8 cellular contexts compared by ENCODE assay signal in genomic region chr12:1533602-1534304, GRCh38.
DNase-seq lines count a peak whose midpoint lies in the region; ATAC-seq and TF ChIP-seq lines count a peak whose summit lies in the region.

No MANE protein-coding gene starts in this region.

- intact Hi-C loops in left cardiac atrium (cut with DNase I) = no loop called here
- intact Hi-C loops in dendritic cell treated with granulocyte-macrophage colony-stimulating factor and Interleukin-4, amounts not matched to agents 40 ng/mL and 50 ng/mL, for 4 days (cut with micrococcal nuclease) = no loop called here

- H3K79me2 ChIP-seq in OCI-LY3 (ENCODE audit: low read length) = peaks cover 75% of the 10 kb centered on the region

- no peaks in the 10 kb centered on the region for H3K9me3 Mint-ChIP-seq in dendritic cell treated with granulocyte-macrophage colony-stimulating factor and Interleukin-4, amounts not matched to agents 40 ng/mL and 50 ng/mL, for 4 days

- H3K4me2 ChIP-seq in OCI-LY3 (ENCODE audit: low read length) = peak overlapping the region; percentile 84

- peaks cover 9% of the 10 kb centered on the region; the same call in 1 of the 2 replicates for H4K20me1 ChIP-seq in OCI-LY3 (ENCODE audit: insufficient read depth, low read length)

- H3K4me1 Mint-ChIP-seq in dendritic cell treated with granulocyte-macrophage colony-stimulating factor and Interleukin-4, amounts not matched to agents 40 ng/mL and 50 ng/mL, for 4 days (ENCODE audit: low read depth) = peaks cover 23% of the 10 kb centered on the region

- H3K27ac ChIP-seq in cardiac muscle cell (peak overlapping the region; percentile 99), OCI-LY3 (ENCODE audit: low read length) (peak overlapping the region; percentile 24)

- 0 out of 2 replicates have a peak overlapping the region, but pooled peaks have one; percentile 1 for H2AFZ ChIP-seq in OCI-LY3 (ENCODE audit: low read depth, low read length)

- H3K27ac Mint-ChIP-seq in dendritic cell treated with granulocyte-macrophage colony-stimulating factor and Interleukin-4, amounts not matched to agents 40 ng/mL and 50 ng/mL, for 4 days = no peak overlapping the region

- no peaks in the 10 kb centered on the region for H3K9me3 ChIP-seq in cardiac muscle cell (ENCODE audit: low read depth)
- H3K9me3 ChIP-seq in OCI-LY3 (ENCODE audit: insufficient read depth, low read length) = no peaks in the 10 kb centered on the region

- H3K27me3 ChIP-seq in cardiac muscle cell = peaks cover 7% of the 10 kb centered on the region
- H3K27me3 ChIP-seq in OCI-LY3 (ENCODE audit: low read depth, low read length) = peaks cover 8% of the 10 kb centered on the region

- no peaks in the 10 kb centered on the region for H3K36me3 Mint-ChIP-seq in dendritic cell treated with granulocyte-macrophage colony-stimulating factor and Interleukin-4, amounts not matched to agents 40 ng/mL and 50 ng/mL, for 4 days (ENCODE audit: low read depth)

- DNase-seq in cardiac muscle cell (ENCODE audit: low read depth in 1 of 2, low spot score in 1 of 2) (peak in 1 of 2 donors; percentile 45), left cardiac atrium (no peak), LoVo (ENCODE audit: low spot score) (no peak), cerebellum (ENCODE audit: low spot score) (no peak)
- DNase-seq in stimulated activated CD8-positive, alpha-beta memory T cell treated with anti-CD3 and anti-CD28 coated beads, Interleukin-2, amount 100 ng/mL, for 48 hours (ENCODE audit: low read depth in 2 of 2) = peak; percentile 43 to 51

- H3K36me3 ChIP-seq in cardiac muscle cell (peaks cover 7% of the 10 kb centered on the region), OCI-LY3 (replicated peaks; ENCODE audit: low read depth, low read length) (no peaks in the 10 kb centered on the region)

- peak overlapping the region; percentile 44 for H3K4me3 Mint-ChIP-seq in dendritic cell treated with granulocyte-macrophage colony-stimulating factor and Interleukin-4, amounts not matched to agents 40 ng/mL and 50 ng/mL, for 4 days

- H3K9ac ChIP-seq in OCI-LY3 (ENCODE audit: low read length) = peak overlapping the region; percentile 63

- H3K4me1 ChIP-seq in cardiac muscle cell (ENCODE audit: low read depth) (peaks cover 38% of the 10 kb centered on the region), OCI-LY3 (ENCODE audit: low read length) (peaks cover 44% of the 10 kb centered on the region)

- TF ChIP-seq CTCF in cardiac muscle cell (IDR thresholded peaks at IDR 0.05; ENCODE audit: low read depth, low read length) (no peak), OCI-LY3 (IDR thresholded peaks at IDR 0.05; ENCODE audit: low read depth, low read length) (no peak; the same call in 1 of the 2 replicates)

- ATAC-seq in left cardiac atrium = no peak
- peak; percentile 55 for ATAC-seq in HG02759 (IDR thresholded peaks at IDR 0.05; ENCODE audit: unreplicated experiment)

- peaks cover 85% of the 10 kb centered on the region for H3K27me3 Mint-ChIP-seq in dendritic cell treated with granulocyte-macrophage colony-stimulating factor and Interleukin-4, amounts not matched to agents 40 ng/mL and 50 ng/mL, for 4 days

- H3K4me3 ChIP-seq in cardiac muscle cell (peak overlapping the region; percentile 93), OCI-LY3 (ENCODE audit: low read length) (peak overlapping the region; percentile 77)

Comparison
In these comparisons a context has a peak if more than half of its experiments do, and no peak if none do; other contexts are left out.
1. DNase-seq: peak in stimulated activated CD8-positive, alpha-beta memory T cell treated with anti-CD3 and anti-CD28 coated beads, Interleukin-2, amount 100 ng/mL, for 48 hours (2 of 2); none in left cardiac atrium (single experiment), LoVo (single experiment) and cerebellum (single experiment).